In the genomic region with DNA sequence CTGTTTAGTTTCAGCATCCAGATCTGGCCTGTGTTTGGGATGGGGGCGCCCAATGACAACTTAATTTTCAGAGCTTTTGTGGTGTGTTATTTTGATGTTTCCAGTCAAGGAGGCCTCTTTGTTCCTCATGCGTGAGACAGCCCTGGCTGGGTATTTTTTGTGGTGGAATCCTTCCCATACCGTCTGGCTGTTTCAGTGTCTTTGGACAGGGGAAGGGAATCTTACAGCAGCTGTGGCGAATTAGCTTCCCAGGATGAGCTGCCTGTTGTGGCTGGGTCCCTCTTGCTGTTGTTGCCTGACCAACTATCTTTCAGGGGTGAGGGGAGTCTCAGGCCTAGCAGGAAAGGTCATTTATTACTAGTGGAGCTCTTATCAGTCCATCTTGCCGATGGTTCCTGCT, we compare ENCODE assay signal across 15 cellular contexts.
DNase-seq lines count a peak whose midpoint lies in the region; ATAC-seq and TF ChIP-seq lines count a peak whose summit lies in the region.
"Had no signal": no experiment of that assay in that cellular context is flagged by ENCODE, and none has a peak within 500 bp of the region (broad histone marks: within the 10 kb centered on the region; RNA-seq: fewer than 3 reads in every experiment).

No MANE protein-coding gene starts in this region.

- no peaks in the 10 kb centered on the region for H3K9me2 ChIP-seq in HCT116 (ENCODE audit: insufficient read depth)

- no peak overlapping the region for H3K9ac ChIP-seq in HCT116 (ENCODE audit: low read length)
- H3K9ac ChIP-seq: BLaER1 had no signal

- no peak overlapping the region for H3K4me3 ChIP-seq in HCT116 (replicated peaks in 1 of 2; ENCODE audit: low read depth in 1 of 2, low read length in 2 of 2)
- H3K4me3 ChIP-seq: A549, BLaER1, HAP-1 had no signal

- no peaks in the 10 kb centered on the region for H3K36me3 ChIP-seq in HCT116 (ENCODE audit: control insufficient read depth in 1 of 2, insufficient read depth in 2 of 2, low read length in 2 of 2)
- H3K36me3 ChIP-seq: BLaER1, HAP-1 had no signal

- no peak for TF ChIP-seq POLR2A in HCT116 (IDR thresholded peaks at IDR 0.05; ENCODE audit: borderline replicate concordance, extremely low read depth, insufficient read depth, insufficient read length)

- DNase-seq in HCT116 (ENCODE audit: low read depth, low spot score) (no peak), fibroblast of peridontal ligament (ENCODE audit: extremely low read depth) (peak; percentile 6), NCI-H1048 (lab: John Stamatoyannopoulos, UW) (no peak), C1 segment of cervical spinal cord (lab: John Stamatoyannopoulos, UW) (no peak), endothelial cell (ENCODE audit: low spot score) (no peak)
- DNase-seq: AML-193; CD4-positive, alpha-beta memory T cell; DMS79; GOT3; HFFc6 had no signal

- H3K27ac ChIP-seq in C4-2B, result no peak overlapping the region
- H3K27ac ChIP-seq in HCT116 (ENCODE audit: low read depth, low read length), result no peak overlapping the region
- H3K27ac ChIP-seq: A549, BLaER1 had no signal

- intact Hi-C loops in HCT116 (cut with micrococcal nuclease), result no loop called here

- no TSS peak for BruUV-seq in HCT116 (replicated peaks; lab: Mats Ljungman, UMichigan)

- H3K9me3 ChIP-seq in HCT116 (ENCODE audit: control insufficient read depth in 1 of 2, insufficient read depth in 1 of 2, low read depth in 1 of 2, low read length in 2 of 2), result no peaks in the 10 kb centered on the region
- H3K9me3 ChIP-seq: A549, BLaER1, HAP-1 had no signal

- RAD21 ChIA-PET in HCT116 (lab: Charles Lee; ENCODE audit: low non-redundant PET in 1 of 2, low total read pairs in 2 of 2, uncharacterized antibody in 2 of 2, unreplicated experiment in 2 of 2), result no interaction called here

- TF ChIP-seq CTCF in C4-2B (conservative IDR thresholded peaks at IDR 0.05), result 0 out of 2 replicates have a peak, but pooled peaks have one; percentile 11
- no peak for TF ChIP-seq CTCF in HCT116 (IDR thresholded peaks at IDR 0.05 in 2 of 3, conservative IDR thresholded peaks at IDR 0.05 in 1 of 3; ENCODE audit: borderline replicate concordance in 1 of 3, insufficient read depth in 1 of 3, low read depth in 2 of 3, low read length in 2 of 3)
- TF ChIP-seq CTCF in endothelial cell (IDR thresholded peaks at IDR 0.05; ENCODE audit: unreplicated experiment), result no peak

- CTCF ChIA-PET in HCT116 (lab: Charles Lee), result no interaction called here

- POLR2A ChIA-PET in HCT116 (lab: Charles Lee), result no interaction called here

- no peaks in the 10 kb centered on the region for H3K27me3 Mint-ChIP-seq in endothelial cell (ENCODE audit: unreplicated experiment)

- H3K36me3 Mint-ChIP-seq in endothelial cell (ENCODE audit: low read depth, unreplicated experiment), result no peaks in the 10 kb centered on the region
- H3K36me3 Mint-ChIP-seq: CD4-positive, alpha-beta memory T cell had no signal

- no peaks in the 10 kb centered on the region for H3K79me2 ChIP-seq in HCT116 (ENCODE audit: insufficient read depth, low read length)

- H4K20me1 ChIP-seq in HCT116 (ENCODE audit: insufficient read depth), result no peaks in the 10 kb centered on the region
- H4K20me1 ChIP-seq: BLaER1 had no signal

- 0 out of 2 replicates have a peak, but pooled peaks have one; percentile 7 for TF ChIP-seq RAD21 in HCT116 (IDR thresholded peaks at IDR 0.05; ENCODE audit: low read depth)

- no peak overlapping the region for H2AFZ ChIP-seq in HCT116 (ENCODE audit: low read depth, low read length, poor library complexity, severe bottlenecking)

- ATAC-seq in HCT116, result no peak
- ATAC-seq: A549, HepG2 had no signal

- no peaks in the 10 kb centered on the region for H3K9me3 Mint-ChIP-seq in endothelial cell (ENCODE audit: unreplicated experiment)
- H3K9me3 Mint-ChIP-seq: CD4-positive, alpha-beta memory T cell; HFFc6 had no signal

- H3K4me2 ChIP-seq in HCT116 (ENCODE audit: low read length), result no peak overlapping the region
- H3K4me2 ChIP-seq: A549, BLaER1 had no signal

- no peak overlapping the region for H3K4me3 Mint-ChIP-seq in endothelial cell (ENCODE audit: unreplicated experiment)
- H3K4me3 Mint-ChIP-seq: CD4-positive, alpha-beta memory T cell; HFFc6 had no signal

- H3K4me1 Mint-ChIP-seq in endothelial cell (ENCODE audit: unreplicated experiment), result no peaks in the 10 kb centered on the region
- H3K4me1 Mint-ChIP-seq: CD4-positive, alpha-beta memory T cell had no signal

- H3K27me3 ChIP-seq in HCT116 (ENCODE audit: insufficient read depth, low read length), result peaks cover 52% of the 10 kb centered on the region
- H3K27me3 ChIP-seq: BLaER1 had no signal

- no peak overlapping the region for H3K27ac Mint-ChIP-seq in endothelial cell (ENCODE audit: unreplicated experiment)
- H3K27ac Mint-ChIP-seq: CD4-positive, alpha-beta memory T cell; HFFc6 had no signal

- H3K4me1 ChIP-seq in HCT116 (ENCODE audit: control insufficient read depth in 1 of 2, insufficient read depth in 2 of 2, low read length in 2 of 2), result no peaks in the 10 kb centered on the region
- H3K4me1 ChIP-seq: A549, BLaER1, HAP-1 had no signal

TF ChIP-seq in HCT116, 20 proteins besides CTCF, POLR2A, EP300 and RAD21:
- no peak for TF ChIP-seq EZH2 (IDR thresholded peaks at IDR 0.05)
- TF ChIP-seq CEBPB (IDR thresholded peaks at IDR 0.05; ENCODE audit: low read depth), result no peak
- TF ChIP-seq EZH2phosphoT487 (IDR thresholded peaks at IDR 0.05; ENCODE audit: borderline replicate concordance), result no peak
- no peak for TF ChIP-seq YY1 (IDR thresholded peaks at IDR 0.05; ENCODE audit: extremely low read depth, insufficient replicate concordance, low read depth, low read length)
- no peak for TF ChIP-seq JUND (IDR thresholded peaks at IDR 0.05)
- TF ChIP-seq, protein P1, sequence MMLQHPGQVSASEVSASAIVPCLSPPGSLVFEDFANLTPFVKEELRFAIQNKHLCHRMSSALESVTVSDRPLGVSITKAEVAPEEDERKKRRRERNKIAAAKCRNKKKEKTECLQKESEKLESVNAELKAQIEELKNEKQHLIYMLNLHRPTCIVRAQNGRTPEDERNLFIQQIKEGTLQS (IDR thresholded peaks at IDR 0.05), result no peak
- TF ChIP-seq ELF1 (IDR thresholded peaks at IDR 0.05; ENCODE audit: borderline replicate concordance, low read depth), result no peak
- TF ChIP-seq FOSL1 (IDR thresholded peaks at IDR 0.05; ENCODE audit: low read depth), result no peak
- TF ChIP-seq TCF7L2 (IDR thresholded peaks at IDR 0.05; ENCODE audit: borderline replicate concordance, extremely low read depth, insufficient read depth, insufficient read length), result no peak
- TF ChIP-seq, protein P2, sequence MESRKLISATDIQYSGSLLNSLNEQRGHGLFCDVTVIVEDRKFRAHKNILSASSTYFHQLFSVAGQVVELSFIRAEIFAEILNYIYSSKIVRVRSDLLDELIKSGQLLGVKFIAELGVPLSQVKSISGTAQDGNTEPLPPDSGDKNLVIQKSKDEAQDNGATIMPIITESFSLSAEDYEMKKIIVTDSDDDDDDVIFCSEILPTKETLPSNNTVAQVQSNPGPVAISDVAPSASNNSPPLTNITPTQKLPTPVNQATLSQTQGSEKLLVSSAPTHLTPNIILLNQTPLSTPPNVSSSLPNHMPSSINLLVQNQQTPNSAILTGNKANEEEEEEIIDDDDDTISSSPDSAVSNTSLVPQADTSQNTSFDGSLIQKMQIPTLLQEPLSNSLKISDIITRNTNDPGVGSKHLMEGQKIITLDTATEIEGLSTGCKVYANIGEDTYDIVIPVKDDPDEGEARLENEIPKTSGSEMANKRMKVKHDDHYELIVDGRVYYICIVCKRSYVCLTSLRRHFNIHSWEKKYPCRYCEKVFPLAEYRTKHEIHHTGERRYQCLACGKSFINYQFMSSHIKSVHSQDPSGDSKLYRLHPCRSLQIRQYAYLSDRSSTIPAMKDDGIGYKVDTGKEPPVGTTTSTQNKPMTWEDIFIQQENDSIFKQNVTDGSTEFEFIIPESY (IDR thresholded peaks at IDR 0.05; ENCODE audit: extremely low read depth, insufficient replicate concordance, low read length), result no peak
- TF ChIP-seq SRF (IDR thresholded peaks at IDR 0.05; ENCODE audit: low read depth), result no peak
TF ChIP-seq in HCT116: peak in this region for 0.
